Comparison of ENCODE assay signal across 1 cellular context in the genomic region with DNA sequence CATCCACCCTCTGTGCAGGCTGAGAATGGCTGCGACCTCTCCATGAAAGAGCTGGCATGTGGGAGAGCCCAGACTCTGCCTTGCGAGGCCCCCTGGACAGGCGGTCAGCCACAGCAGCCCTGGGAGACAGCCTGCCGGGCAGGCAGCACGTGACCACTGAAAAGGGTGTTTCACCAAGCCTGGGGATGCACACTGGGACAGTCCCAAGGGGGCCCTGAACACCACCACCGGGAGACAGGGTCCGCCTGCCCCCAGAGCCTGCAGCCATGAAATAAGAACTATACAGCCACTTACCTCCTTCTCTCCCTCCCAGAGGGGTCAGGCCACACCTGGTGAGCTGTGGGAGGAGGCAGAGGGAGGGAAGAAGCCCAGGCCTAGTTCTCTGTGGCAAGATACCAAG.
TF ChIP-seq lines count a peak whose summit lies in the region.

No MANE protein-coding gene starts in this region.

TF ChIP-seq in endothelial cell of umbilical vein, 7 proteins besides CTCF, POLR2A, EP300 and RAD21:
- TF ChIP-seq GATA2 (IDR thresholded peaks at IDR 0.05; ENCODE audit: insufficient read depth, insufficient read length, low read depth, low read length) (no peak), POLR2AphosphoS5 (IDR thresholded peaks at IDR 0.05; ENCODE audit: insufficient read depth, low read depth, low read length) (no peak), JUN (IDR thresholded peaks at IDR 0.05; ENCODE audit: borderline replicate concordance, insufficient read depth, insufficient read length, low read depth) (no peak), MYC (IDR thresholded peaks at IDR 0.05; ENCODE audit: low read depth, low read length) (no peak), FOS (IDR thresholded peaks at IDR 0.05; ENCODE audit: borderline replicate concordance, insufficient read depth, low read length) (no peak), EZH2 (IDR thresholded peaks at IDR 0.05; ENCODE audit: borderline replicate concordance, low read depth, low read length, severe bottlenecking) (no peak)
- TF ChIP-seq, protein P1, sequence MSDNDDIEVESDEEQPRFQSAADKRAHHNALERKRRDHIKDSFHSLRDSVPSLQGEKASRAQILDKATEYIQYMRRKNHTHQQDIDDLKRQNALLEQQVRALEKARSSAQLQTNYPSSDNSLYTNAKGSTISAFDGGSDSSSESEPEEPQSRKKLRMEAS (IDR thresholded peaks at IDR 0.05; ENCODE audit: insufficient read depth, insufficient read length): no peak
